Comparison of ENCODE assay signal across 11 cellular contexts in the genomic region with DNA sequence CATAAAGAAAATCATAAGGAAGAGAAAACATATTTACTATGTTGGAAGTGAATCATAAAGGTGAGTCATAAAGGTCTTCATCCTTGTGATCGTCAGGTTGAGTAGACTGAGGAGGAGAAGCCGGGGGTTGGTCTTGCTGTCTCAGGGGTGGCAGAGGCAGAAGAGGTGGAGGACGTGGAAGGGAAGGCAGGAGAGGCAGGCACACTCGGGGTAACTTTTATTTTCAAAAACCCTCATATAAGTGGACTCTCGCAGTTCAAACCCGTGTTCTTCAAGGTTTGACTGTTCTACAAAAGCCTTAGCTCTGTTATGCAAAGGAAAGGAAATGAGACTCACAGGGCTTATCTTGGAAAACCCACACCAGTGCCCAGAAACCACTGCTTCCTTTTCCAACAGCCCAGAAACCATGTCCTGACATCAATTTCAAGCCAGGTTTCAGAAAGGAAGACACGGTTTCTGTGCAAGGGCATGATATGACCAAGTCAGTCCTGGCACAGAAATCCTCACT. TPM values are rescaled to one million over a fixed set of nuclear protein-coding genes. Genes with fewer than 3 reads are reported as not detected.
DNase-seq lines count a peak whose midpoint lies in the region; ATAC-seq and TF ChIP-seq lines count a peak whose summit lies in the region.
"Had no signal": no experiment of that assay in that cellular context is flagged by ENCODE, and none has a peak within 500 bp of the region (broad histone marks: within the 10 kb centered on the region; RNA-seq: fewer than 3 reads in every experiment).

No MANE protein-coding gene starts in this region.

- CTCF ChIA-PET in MCF 10A (lab: Yijun Ruan, JAX) = interaction anchor here (0.7 to 1.5 kb wide), 5 partner anchors 9 to 132 kb away, joined by 3 to 4 read pairs (median 3); a partner anchor contains a TSS

- H3K27ac ChIP-seq in breast epithelium = no peak overlapping the region

- H3K4me1 ChIP-seq in breast epithelium = peaks cover 0 to 5% of the 10 kb centered on the region in 2 donors

- peaks cover 4% of the 10 kb centered on the region for H3K36me3 Mint-ChIP-seq in MCF 10A (ENCODE audit: insufficient read depth, unreplicated experiment)
- no peaks in the 10 kb centered on the region for H3K36me3 Mint-ChIP-seq in endothelial cell (ENCODE audit: low read depth, unreplicated experiment)

- no TSS peak for BruUV-seq in MCF 10A (replicated peaks; lab: Mats Ljungman, UMichigan)

- H3K4me3 Mint-ChIP-seq in MCF 10A (ENCODE audit: unreplicated experiment) (no peak overlapping the region), endothelial cell (ENCODE audit: unreplicated experiment) (peak overlapping the region; percentile 22)

- H3K9me3 ChIP-seq in breast epithelium = no peaks in the 10 kb centered on the region
- H3K9me3 ChIP-seq: heart right ventricle had no signal

- POLR2A ChIA-PET in MCF 10A (lab: Yijun Ruan, JAX) = interaction anchor here (0.9 to 1.0 kb wide), 2 partner anchors 56 to 90 kb away, joined by 3 read pairs; no protein-coding TSS in a partner anchor

- no peaks in the 10 kb centered on the region for H3K9me3 Mint-ChIP-seq in MCF 10A (ENCODE audit: unreplicated experiment)
- no peaks in the 10 kb centered on the region for H3K9me3 Mint-ChIP-seq in endothelial cell (ENCODE audit: unreplicated experiment)

- no peak overlapping the region for H3K27ac Mint-ChIP-seq in MCF 10A (ENCODE audit: low read depth, unreplicated experiment)
- peak overlapping the region; percentile 81 for H3K27ac Mint-ChIP-seq in endothelial cell (ENCODE audit: unreplicated experiment)

- no peak for TF ChIP-seq POLR2A in breast epithelium (IDR thresholded peaks at IDR 0.05)

- ATAC-seq in HG03097 (IDR thresholded peaks at IDR 0.05; ENCODE audit: low FRiP score, unreplicated experiment) = no peak
- ATAC-seq: heart right ventricle had no signal

- no peak overlapping the region for H3K4me3 ChIP-seq in breast epithelium
- H3K4me3 ChIP-seq: heart right ventricle had no signal

- DNase-seq in MCF 10A (ENCODE audit: unreplicated experiment) (peak; percentile 11), breast epithelium (ENCODE audit: low spot score in 2 of 2) (no peak), UCSD-AML1 (lab: John Stamatoyannopoulos, UW; ENCODE audit: unreplicated experiment) (peak; percentile 71), endothelial cell (ENCODE audit: low spot score) (no peak), NCI-H446 treated with DMSO at 0.1 percent for 48 hours (lab: John Stamatoyannopoulos, UW) (no peak), GM03348 (ENCODE audit: low spot score) (no peak), NCI-H146 treated with DMSO at 0.1 percent for 48 hours (lab: John Stamatoyannopoulos, UW; ENCODE audit: unreplicated experiment) (no peak)
- DNase-seq: activated gamma-delta T cell treated with Interleukin-2 at 50 U/mL for 16 hours, heart right ventricle, occipital lobe had no signal

- H3K36me3 ChIP-seq in breast epithelium = no peaks in the 10 kb centered on the region
- H3K36me3 ChIP-seq: heart right ventricle had no signal

- no peak for TF ChIP-seq CTCF in MCF 10A (IDR thresholded peaks at IDR 0.05; ENCODE audit: unreplicated experiment)
- no peak for TF ChIP-seq CTCF in breast epithelium (IDR thresholded peaks at IDR 0.05)
- no peak for TF ChIP-seq CTCF in endothelial cell (IDR thresholded peaks at IDR 0.05; ENCODE audit: unreplicated experiment)

- H3K27me3 Mint-ChIP-seq in MCF 10A (ENCODE audit: insufficient read depth, unreplicated experiment) = no peaks in the 10 kb centered on the region
- H3K27me3 Mint-ChIP-seq in endothelial cell (ENCODE audit: unreplicated experiment) = peaks cover 3% of the 10 kb centered on the region

- intact Hi-C loops in MCF 10A (cut with micrococcal nuclease) = no loop called here
- intact Hi-C loops in breast epithelium (cut with DNase I; ENCODE audit: low total_unique reads) = no loop called here

- H3K27me3 ChIP-seq in breast epithelium = no peaks in the 10 kb centered on the region
- H3K27me3 ChIP-seq: heart right ventricle had no signal

- H3K4me1 Mint-ChIP-seq in MCF 10A (ENCODE audit: insufficient read depth, unreplicated experiment) = peaks cover 6% of the 10 kb centered on the region
- H3K4me1 Mint-ChIP-seq in endothelial cell (ENCODE audit: unreplicated experiment) = peaks cover 27% of the 10 kb centered on the region

RNA-seq across cellular contexts. Expression of a gene that starts 14.0 kb away (rescaled TPM):
- total RNA-seq in MCF 10A (2022) (0.37 TPM in 1 of 2 replicates, not detected in the other), breast epithelium (not detected), endothelial cell (ENCODE audit: unreplicated experiment) (0.46 TPM)

Comparison
In these comparisons a context has a peak if more than half of its experiments do, and no peak if none do; other contexts are left out.
1. DNase-seq: peak in MCF 10A (single experiment) and UCSD-AML1 (single experiment); none in breast epithelium (0 of 2), endothelial cell (single experiment), NCI-H446 treated with DMSO at 0.1 percent for 48 hours (single experiment), GM03348 (single experiment) and NCI-H146 treated with DMSO at 0.1 percent for 48 hours (single experiment).